ENCODE assay signal across 19 cellular contexts in genomic region chr19:58349590-58349989, GRCh38. TPM values are rescaled to one million over a fixed set of nuclear protein-coding genes. Genes with fewer than 3 reads are reported as not detected.
DNase-seq lines count a peak whose midpoint lies in the region; ATAC-seq and TF ChIP-seq lines count a peak whose summit lies in the region.
"Had no signal": no experiment of that assay in that cellular context is flagged by ENCODE, and none has a peak within 500 bp of the region (broad histone marks: within the 10 kb centered on the region; RNA-seq: fewer than 3 reads in every experiment).

No MANE protein-coding gene starts in this region.

- no peaks in the 10 kb centered on the region for H3K9me3 Mint-ChIP-seq in CD8-positive, alpha-beta T cell
- H3K9me3 Mint-ChIP-seq in activated B cell treated with CpG ODN at 0.5 μM for 24 hours: no peaks in the 10 kb centered on the region

- H3K36me3 ChIP-seq in ACC112 (ENCODE audit: insufficient read depth, low read length): no peaks in the 10 kb centered on the region
- no peaks in the 10 kb centered on the region for H3K36me3 ChIP-seq in CD8-positive, alpha-beta T cell (ENCODE audit: insufficient read depth, low read length)
- peaks cover 0 to 9% (median 0%) of the 10 kb centered on the region in 4 donors for H3K36me3 ChIP-seq in right lobe of liver
- H3K36me3 ChIP-seq: thoracic aorta had no signal

- DNase-seq in CD8-positive, alpha-beta T cell: no peak
- DNase-seq in activated B cell treated with CpG ODN at 0.5 μM for 24 hours (no peak), right lobe of liver (no peak), occipital lobe (lab: John Stamatoyannopoulos, UW) (no peak), GM13976 (ENCODE audit: low spot score) (no peak), NCI-H2196 (lab: John Stamatoyannopoulos, UW; ENCODE audit: unreplicated experiment) (no peak)
- DNase-seq: AML-193; amniotic stem cell; cerebellar nuclear complex; islet precursor cell; MM.1S; NCI-H2029; NCI-H510A treated with DMSO at 0.1 percent for 48 hours; SHP77; stimulated activated CD4-positive, alpha-beta T cell treated with anti-CD3 and anti-CD28 coated beads, Interleukin-4, amount 100 ng/mL, for 1 hour; T1000 had no signal

- POLR2A ChIA-PET in CD8-positive, alpha-beta T cell (lab: Charles Lee): no interaction called here
- POLR2A ChIA-PET in activated B cell treated with CpG ODN at 0.5 μM for 24 hours (lab: Charles Lee): interaction anchor here (0.6 to 1.4 kb wide), 5 partner anchors 11 to 189 kb away, joined by 3 to 10 read pairs (median 4); partner anchors contain the start of gene ZNF497

- H3K79me2 ChIP-seq in ACC112 (ENCODE audit: control insufficient read depth, insufficient read depth, low read length, unreplicated experiment): peaks cover 22% of the 10 kb centered on the region

- H3K36me3 Mint-ChIP-seq in CD8-positive, alpha-beta T cell: peaks cover 10% of the 10 kb centered on the region
- peaks cover 6% of the 10 kb centered on the region for H3K36me3 Mint-ChIP-seq in activated B cell treated with CpG ODN at 0.5 μM for 24 hours (ENCODE audit: low read depth)

- CTCF ChIA-PET in CD8-positive, alpha-beta T cell (lab: Charles Lee): interaction anchor here (1.5 kb wide), 1 partner anchor 12 kb away, joined by 3 read pairs; no protein-coding TSS in a partner anchor
- CTCF ChIA-PET in activated B cell treated with CpG ODN at 0.5 μM for 24 hours (lab: Charles Lee): no interaction called here

- TF ChIP-seq POLR2A in right lobe of liver (IDR thresholded peaks at IDR 0.05): no peak

- H3K27me3 ChIP-seq in ACC112 (ENCODE audit: insufficient read depth, low read length): no peaks in the 10 kb centered on the region
- no peaks in the 10 kb centered on the region for H3K27me3 ChIP-seq in CD8-positive, alpha-beta T cell (ENCODE audit: insufficient read depth, low read length)
- no peaks in the 10 kb centered on the region for H3K27me3 ChIP-seq in right lobe of liver

- peak overlapping the region; percentile 54 for H3K4me3 ChIP-seq in ACC112 (ENCODE audit: low read depth, low read length)
- H3K4me3 ChIP-seq in CD8-positive, alpha-beta T cell (ENCODE audit: low read depth, low read length): no peak overlapping the region
- H3K4me3 ChIP-seq in right lobe of liver: peak overlapping the region; percentile 69 to 83 (median 69)
- H3K4me3 ChIP-seq: hepatocyte had no signal

- no peak overlapping the region for H3K27ac ChIP-seq in ACC112 (ENCODE audit: low read depth, low read length)
- H3K27ac ChIP-seq in CD8-positive, alpha-beta T cell (ENCODE audit: low read depth, low read length): no peak overlapping the region
- H3K27ac ChIP-seq in right lobe of liver: peak overlapping the region in 1 of 3 donors; percentile 72
- H3K27ac ChIP-seq: hepatocyte, thoracic aorta had no signal

- H3K4me1 Mint-ChIP-seq in CD8-positive, alpha-beta T cell (ENCODE audit: low read depth): peaks cover 38% of the 10 kb centered on the region
- H3K4me1 Mint-ChIP-seq in activated B cell treated with CpG ODN at 0.5 μM for 24 hours: peaks cover 32% of the 10 kb centered on the region

- peak overlapping the region; percentile 6 for H3K4me3 Mint-ChIP-seq in CD8-positive, alpha-beta T cell
- H3K4me3 Mint-ChIP-seq in activated B cell treated with CpG ODN at 0.5 μM for 24 hours: peak overlapping the region; percentile 64

- ATAC-seq in CD8-positive, alpha-beta T cell: no peak
- ATAC-seq in activated B cell treated with CpG ODN at 0.5 μM for 24 hours (ENCODE audit: low read depth): no peak
- ATAC-seq in right lobe of liver: peak in 3 of 4 donors; percentile 19 to 44 (median 41)

- no peak overlapping the region for H2AFZ ChIP-seq in ACC112 (ENCODE audit: low read length, unreplicated experiment)
- H2AFZ ChIP-seq: hepatocyte had no signal

- H3K4me1 ChIP-seq in ACC112 (ENCODE audit: control insufficient read depth, insufficient read depth, low read length, unreplicated experiment): no peaks in the 10 kb centered on the region
- H3K4me1 ChIP-seq in CD8-positive, alpha-beta T cell (ENCODE audit: insufficient read depth, low read length): peaks cover 18% of the 10 kb centered on the region
- peaks cover under 1 to 53% (median 18%) of the 10 kb centered on the region in 4 donors for H3K4me1 ChIP-seq in right lobe of liver

- intact Hi-C loops in CD8-positive, alpha-beta T cell (cut with DNase I, micrococcal nuclease): loop anchor here in 1 of 2 experiments (5.0 kb wide), 1 partner anchor 53 kb away; no protein-coding TSS in a partner anchor
- intact Hi-C loops in activated B cell treated with CpG ODN at 0.5 μM for 24 hours (cut with micrococcal nuclease): no loop called here
- intact Hi-C loops in right lobe of liver (cut with DNase I): no loop called here

- no peak overlapping the region for H3K27ac Mint-ChIP-seq in CD8-positive, alpha-beta T cell
- H3K27ac Mint-ChIP-seq in activated B cell treated with CpG ODN at 0.5 μM for 24 hours: no peak overlapping the region

- no peaks in the 10 kb centered on the region for H3K27me3 Mint-ChIP-seq in CD8-positive, alpha-beta T cell (ENCODE audit: low read depth)
- H3K27me3 Mint-ChIP-seq in activated B cell treated with CpG ODN at 0.5 μM for 24 hours: no peaks in the 10 kb centered on the region

- H3K9me3 ChIP-seq in CD8-positive, alpha-beta T cell (ENCODE audit: low read length): no peaks in the 10 kb centered on the region
- H3K9me3 ChIP-seq in right lobe of liver: no peaks in the 10 kb centered on the region
- H3K9me3 ChIP-seq: thoracic aorta had no signal

- 27% methylated on average over 8 of the region's 8 CpGs for WGBS in right lobe of liver (ENCODE audit: insufficient coverage, low coverage, low lambda C conversion rate, missing lambda C conversion rate)

- TF ChIP-seq CTCF in CD8-positive, alpha-beta T cell (IDR thresholded peaks at IDR 0.05): no peak
- TF ChIP-seq CTCF in activated B cell treated with CpG ODN at 0.5 μM for 24 hours (IDR thresholded peaks at IDR 0.05) (no peak), right lobe of liver (IDR thresholded peaks at IDR 0.05) (no peak), GM13976 (IDR thresholded peaks at IDR 0.05; ENCODE audit: borderline replicate concordance, control extremely low read depth, extremely low read depth, insufficient read depth, missing control alignments) (no peak)

- in situ Hi-C loops in GM13976 (cut with MboI; ENCODE audit: low sequenced_read_pairs, unreplicated experiment): no loop called here

RNA-seq across cellular contexts. Expression of gene A1BG, which starts 3.7 kb away (rescaled TPM):
- total RNA-seq in CD8-positive, alpha-beta T cell: 10 to 100 TPM; 29.3 to 29.9 TPM
- total RNA-seq in activated B cell treated with CpG ODN at 0.5 μM for 24 hours: 21.8 and 26.8 TPM in 2 replicates
- total RNA-seq in right lobe of liver: 1,000 to 10,000 TPM in 4 of 6 experiments, 100 to 1,000 TPM in 2; 897 to 2,313 (median 1,164) TPM
- total RNA-seq in occipital lobe: 0.94 TPM

RNA-seq across cellular contexts. Expression of gene ZNF497, which starts 13.0 kb away (rescaled TPM):
- total RNA-seq in CD8-positive, alpha-beta T cell: 1 to 10 TPM in 1 of 2 experiments, under 1 TPM in 1; 0.79 to 1.2 TPM
- 1.7 and 2.1 TPM in 2 replicates for total RNA-seq in activated B cell treated with CpG ODN at 0.5 μM for 24 hours
- total RNA-seq in right lobe of liver: 1 to 10 TPM in 5 of 6 experiments, under 1 TPM in 1; 0.73 to 3.1 (median 1.7) TPM
- total RNA-seq in occipital lobe: 5.9 TPM

RNA-seq across cellular contexts. Expression of gene ZSCAN22, which starts 22.8 kb away (rescaled TPM):
- total RNA-seq in CD8-positive, alpha-beta T cell: 1 to 10 TPM; 1.7 to 2.2 TPM
- total RNA-seq in activated B cell treated with CpG ODN at 0.5 μM for 24 hours: 4.7 and 4.8 TPM in 2 replicates
- 1 to 10 TPM; 1.7 to 2.9 (median 2.1) TPM for total RNA-seq in right lobe of liver
- total RNA-seq in occipital lobe: 3.0 TPM

RNA-seq across cellular contexts. Expression of gene ZNF837, which starts 31.2 kb away (rescaled TPM):
- total RNA-seq in CD8-positive, alpha-beta T cell: 1 to 10 TPM; 1.2 to 1.3 TPM
- 3.1 and 3.5 TPM in 2 replicates for total RNA-seq in activated B cell treated with CpG ODN at 0.5 μM for 24 hours
- 1 to 10 TPM; 1.7 to 3.9 (median 2.4) TPM for total RNA-seq in right lobe of liver
- total RNA-seq in occipital lobe: 0.94 TPM

RNA-seq across cellular contexts. Expression of gene RPS5, which starts 37.5 kb away (rescaled TPM):
- total RNA-seq in CD8-positive, alpha-beta T cell: 1,000 to 10,000 TPM; 1,884 to 1,887 TPM
- total RNA-seq in activated B cell treated with CpG ODN at 0.5 μM for 24 hours (1,982 and 2,193 TPM in 2 replicates), right lobe of liver (100 to 1,000 TPM; 274 to 637 (median 304) TPM), occipital lobe (1,568 TPM)

Comparison
In these comparisons a context has a peak if more than half of its experiments do, and no peak if none do; other contexts are left out.
1. ATAC-seq: peak in right lobe of liver (3 of 4); none in CD8-positive, alpha-beta T cell (single experiment) and activated B cell treated with CpG ODN at 0.5 μM for 24 hours (single experiment).
2. RNA of gene A1BG, which starts 3.7 kb away (total RNA-seq): 897 to 2,313 TPM in right lobe of liver; 29.3 to 29.9 TPM in CD8-positive, alpha-beta T cell, 21.8 to 26.8 TPM in activated B cell treated with CpG ODN at 0.5 μM for 24 hours and 0.94 TPM in occipital lobe (single experiment); every median in the first group is over 10 times any median in the second.